Comparison of ENCODE assay signal across 11 cellular contexts in the genomic region with DNA sequence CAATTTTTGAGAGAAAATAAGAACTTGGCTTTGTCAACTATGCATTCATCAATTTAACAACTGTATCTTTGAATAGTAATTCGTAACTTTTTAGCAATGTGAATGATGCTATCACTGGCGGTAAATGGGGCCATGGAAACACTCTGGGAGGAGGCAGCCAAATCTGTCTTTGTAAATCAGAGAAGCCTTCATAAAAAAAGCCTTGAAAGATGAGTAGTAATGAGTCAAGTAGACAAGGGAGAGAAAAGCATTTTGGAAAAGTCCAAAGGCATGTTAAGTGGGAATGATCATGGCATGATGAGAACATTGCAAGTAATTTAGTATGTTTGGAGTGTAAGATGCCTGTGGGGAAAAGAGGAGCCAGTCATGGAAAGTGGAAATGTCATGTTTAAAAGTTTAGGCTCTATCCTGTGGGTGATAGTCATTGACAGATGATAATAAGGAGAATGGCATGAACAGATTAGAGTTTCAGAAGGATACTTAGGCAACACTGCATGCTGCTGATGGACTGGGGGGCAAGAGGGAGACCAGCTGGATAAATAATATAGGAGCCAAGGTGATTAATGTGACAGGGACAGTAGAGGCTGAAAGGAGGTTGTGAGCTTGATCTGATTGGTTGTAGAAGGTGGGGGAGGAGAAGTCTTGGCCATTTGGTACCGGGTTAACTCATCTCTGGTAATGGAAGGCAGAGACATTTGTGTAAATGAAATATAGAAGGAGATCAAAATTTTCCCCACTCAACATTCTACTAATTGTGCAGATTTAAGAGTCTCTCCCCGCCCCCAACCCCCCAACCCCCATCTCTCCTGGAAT. TPM values are rescaled to one million over a fixed set of nuclear protein-coding genes. Genes with fewer than 3 reads are reported as not detected.
A peak's percentile ranks its signal among the peaks of the same experiment; 100 is the strongest.
DNase-seq lines count a peak whose midpoint lies in the region; ATAC-seq and TF ChIP-seq lines count a peak whose summit lies in the region.
"Had no signal": no experiment of that assay in that cellular context is flagged by ENCODE, and none has a peak within 500 bp of the region (broad histone marks: within the 10 kb centered on the region; RNA-seq: fewer than 3 reads in every experiment).

No MANE protein-coding gene starts in this region.

- H4K8ac ChIP-seq in H9 (replicated peaks; ENCODE audit: insufficient read length, low read depth, low read length): no peak overlapping the region

- no peak overlapping the region for H2AK5ac ChIP-seq in H9 (ENCODE audit: insufficient read length, low read length)

- no peak overlapping the region for H4K91ac ChIP-seq in H9 (ENCODE audit: insufficient read length, low read depth, low read length)

- no CpG with 5 or more reads among the region's 4 CpGs for WGBS in H9 (ENCODE audit: extremely low coverage, insufficient read length, low lambda C conversion rate)
- WGBS in smooth muscle cell (ENCODE audit: low lambda C conversion rate): 84% methylated on average over 4 of the region's 4 CpGs

- no peak overlapping the region for H3K23ac ChIP-seq in H9 (ENCODE audit: insufficient read length, low read depth, low read length)

- H3K4me3 ChIP-seq in CD8-positive, alpha-beta memory T cell (ENCODE audit: low read length): no peak overlapping the region
- H3K4me3 ChIP-seq in WERI-Rb-1 (ENCODE audit: low read depth, low read length): no peak overlapping the region
- no peak overlapping the region for H3K4me3 ChIP-seq in smooth muscle cell
- H3K4me3 ChIP-seq: right atrium auricular region had no signal

- TF ChIP-seq CTCF in H9 (conservative IDR thresholded peaks at IDR 0.05): no peak
- TF ChIP-seq CTCF in WERI-Rb-1 (IDR thresholded peaks at IDR 0.05; ENCODE audit: low read depth, low read length): no peak
- no peak for TF ChIP-seq CTCF in smooth muscle cell (IDR thresholded peaks at IDR 0.05; ENCODE audit: borderline replicate concordance, insufficient read depth, poor library complexity, severe bottlenecking)

- no peak overlapping the region for H3K9ac ChIP-seq in H9 (ENCODE audit: extremely low read depth, insufficient read length, low read length)
- H3K9ac ChIP-seq in smooth muscle cell (ENCODE audit: low read depth): no peak overlapping the region

- no peak overlapping the region for H3K4ac ChIP-seq in H9 (ENCODE audit: low read depth, low read length)

- no peak overlapping the region for H2BK5ac ChIP-seq in H9 (ENCODE audit: insufficient read length, low read length)

- CTCF ChIA-PET in CD8-positive, alpha-beta memory T cell (lab: Charles Lee): interaction anchor here (1.7 kb wide), 1 partner anchor 14 kb away, joined by 3 read pairs; no protein-coding TSS in a partner anchor

- no peak overlapping the region for H2BK120ac ChIP-seq in H9 (ENCODE audit: low read depth, low read length, poor library complexity, severe bottlenecking)

- peak overlapping the region in 6 of 7 donors; percentile 5 to 75 (median 14) for H3K4me3 Mint-ChIP-seq in CD8-positive, alpha-beta memory T cell
- H3K4me3 Mint-ChIP-seq in H9 (no peak overlapping the region), naive B cell (peak overlapping the region in 3 of 8 donors; percentile 10 to 22 (median 21))

- no peak for DNase-seq in CD8-positive, alpha-beta memory T cell
- DNase-seq in H9 (no peak), naive B cell (no peak), WERI-Rb-1 (no peak), NCI-H510A treated with DMSO at 0.1 percent for 48 hours (lab: John Stamatoyannopoulos, UW) (no peak), smooth muscle cell (lab: John Stamatoyannopoulos, UW; ENCODE audit: unreplicated experiment) (no peak)
- DNase-seq in activated naive CD4-positive, alpha-beta T cell treated with anti-CD3 and anti-CD28 coated beads, Interleukin-2, amount 50 U/mL, for 72 hours (ENCODE audit: low spot score in 2 of 2): no peak
- DNase-seq: H7, NCI-H774 had no signal

- H3T11ph ChIP-seq in H9 (ENCODE audit: low read length): no peak overlapping the region

- H2BK20ac ChIP-seq in H9 (ENCODE audit: low read depth, low read length, poor library complexity, severe bottlenecking): no peak overlapping the region

- H4K20me1 ChIP-seq in H9 (ENCODE audit: control insufficient read depth, insufficient read depth, insufficient read length): no peaks in the 10 kb centered on the region
- H4K20me1 ChIP-seq in smooth muscle cell (ENCODE audit: low read depth): no peaks in the 10 kb centered on the region

- H3K27me3 ChIP-seq in CD8-positive, alpha-beta memory T cell (ENCODE audit: insufficient read depth, low read length, poor library complexity, severe bottlenecking): no peaks in the 10 kb centered on the region
- H3K27me3 ChIP-seq in H9 (ENCODE audit: insufficient read depth, low read length): no peaks in the 10 kb centered on the region
- H3K27me3 ChIP-seq in WERI-Rb-1 (ENCODE audit: insufficient read depth, low read depth, severe bottlenecking): no peaks in the 10 kb centered on the region
- H3K27me3 ChIP-seq in smooth muscle cell (ENCODE audit: low read depth): no peaks in the 10 kb centered on the region
- H3K27me3 ChIP-seq: right atrium auricular region had no signal

- peak in 1 of 2 donors; percentile 16 for ATAC-seq in activated naive CD4-positive, alpha-beta T cell treated with anti-CD3 and anti-CD28 coated beads, Interleukin-2, amount 50 U/mL, for 72 hours
- ATAC-seq in naive B cell (ENCODE audit: low read depth in 2 of 2) (no peak), GM21619 (IDR thresholded peaks at IDR 0.05; ENCODE audit: unreplicated experiment) (no peak)

- no peak overlapping the region for H3K4me2 ChIP-seq in H9 (ENCODE audit: insufficient read depth, insufficient read length, low read length)
- H3K4me2 ChIP-seq in smooth muscle cell: no peak overlapping the region

- no peak overlapping the region for H2BK12ac ChIP-seq in H9 (ENCODE audit: insufficient read length, low read depth, low read length)

- H3K27ac Mint-ChIP-seq in CD8-positive, alpha-beta memory T cell: peak overlapping the region in 7 of 8 donors; percentile 34 to 90 (median 66)
- H3K27ac Mint-ChIP-seq in H9: peak overlapping the region in 2 of 3 experiments; percentile 1 to 4; a peak in 4 of 7 replicates
- H3K27ac Mint-ChIP-seq in activated naive CD4-positive, alpha-beta T cell treated with anti-CD3 and anti-CD28 coated beads, Interleukin-2, amount 50 U/mL, for 72 hours: peak overlapping the region; percentile 33 to 40
- H3K27ac Mint-ChIP-seq in naive B cell: peak overlapping the region in 4 of 6 donors; percentile 2 to 47 (median 31)

- H4K5ac ChIP-seq in H9 (ENCODE audit: insufficient read length, low read depth, low read length): no peak overlapping the region

- H2AFZ ChIP-seq in H9 (ENCODE audit: low read length): no peak overlapping the region
- no peak overlapping the region for H2AFZ ChIP-seq in smooth muscle cell (ENCODE audit: low read depth)

- POLR2A ChIA-PET in CD8-positive, alpha-beta memory T cell (lab: Charles Lee): no interaction called here

- no peaks in the 10 kb centered on the region for H3K9me3 Mint-ChIP-seq in CD8-positive, alpha-beta memory T cell
- no peaks in the 10 kb centered on the region; a peak in 1 of 5 replicates for H3K9me3 Mint-ChIP-seq in H9
- peaks cover 0 to 5% of the 10 kb centered on the region in 2 donors for H3K9me3 Mint-ChIP-seq in activated naive CD4-positive, alpha-beta T cell treated with anti-CD3 and anti-CD28 coated beads, Interleukin-2, amount 50 U/mL, for 72 hours
- H3K9me3 Mint-ChIP-seq in naive B cell: no peaks in the 10 kb centered on the region

- H3K27ac ChIP-seq in CD8-positive, alpha-beta memory T cell (ENCODE audit: low read depth, low read length): no peak overlapping the region
- H3K27ac ChIP-seq in H9 (ENCODE audit: insufficient read length, low read depth, low read length) (no peak overlapping the region), WERI-Rb-1 (no peak overlapping the region), smooth muscle cell (ENCODE audit: low read depth) (no peak overlapping the region)
- H3K27ac ChIP-seq: right atrium auricular region had no signal

- no peak overlapping the region for H3K14ac ChIP-seq in H9 (ENCODE audit: insufficient read depth, low read length)

- H3K18ac ChIP-seq in H9 (ENCODE audit: insufficient read length, low read depth, low read length): no peak overlapping the region

- no peaks in the 10 kb centered on the region for H3K79me1 ChIP-seq in H9 (ENCODE audit: insufficient read depth, low read depth, low read length, poor library complexity, severe bottlenecking)

- H3K36me3 Mint-ChIP-seq in CD8-positive, alpha-beta memory T cell: no peaks in the 10 kb centered on the region
- no peaks in the 10 kb centered on the region; a peak in 1 of 7 replicates for H3K36me3 Mint-ChIP-seq in H9 (ENCODE audit: insufficient read depth in 1 of 3, low read depth in 3 of 3)
- no peaks in the 10 kb centered on the region for H3K36me3 Mint-ChIP-seq in activated naive CD4-positive, alpha-beta T cell treated with anti-CD3 and anti-CD28 coated beads, Interleukin-2, amount 50 U/mL, for 72 hours
- no peaks in the 10 kb centered on the region for H3K36me3 Mint-ChIP-seq in naive B cell

- no peaks in the 10 kb centered on the region for H3K9me3 ChIP-seq in CD8-positive, alpha-beta memory T cell (ENCODE audit: low read length)
- H3K9me3 ChIP-seq in H9 (ENCODE audit: control insufficient read depth, low read depth, low read length) (no peaks in the 10 kb centered on the region), WERI-Rb-1 (ENCODE audit: severe bottlenecking) (no peaks in the 10 kb centered on the region), smooth muscle cell (replicated peaks; ENCODE audit: low read depth) (no peaks in the 10 kb centered on the region)
- H3K9me3 ChIP-seq: right atrium auricular region had no signal

- no peak overlapping the region for H3K56ac ChIP-seq in H9 (ENCODE audit: insufficient read length, low read depth, low read length)

- no peaks in the 10 kb centered on the region for H3K27me3 Mint-ChIP-seq in CD8-positive, alpha-beta memory T cell
- H3K27me3 Mint-ChIP-seq in H9 (ENCODE audit: low read depth) (no peaks in the 10 kb centered on the region), naive B cell (no peaks in the 10 kb centered on the region)

- peaks cover 35 to 44% (median 43%) of the 10 kb centered on the region in 3 donors for H3K4me1 Mint-ChIP-seq in CD8-positive, alpha-beta memory T cell
- H3K4me1 Mint-ChIP-seq in H9: peaks cover 39% of the 10 kb centered on the region in 2 experiments
- peaks cover 18 to 43% (median 29%) of the 10 kb centered on the region in 3 donors for H3K4me1 Mint-ChIP-seq in naive B cell

- no peaks in the 10 kb centered on the region for H3K36me3 ChIP-seq in CD8-positive, alpha-beta memory T cell (ENCODE audit: insufficient read depth, low read length)
- no peaks in the 10 kb centered on the region for H3K36me3 ChIP-seq in WERI-Rb-1
- H3K36me3 ChIP-seq in smooth muscle cell (ENCODE audit: low read depth): no peaks in the 10 kb centered on the region

- no peaks in the 10 kb centered on the region for H3K23me2 ChIP-seq in H9 (ENCODE audit: insufficient read length, low read depth, low read length, poor library complexity, severe bottlenecking)

- H2BK15ac ChIP-seq in H9 (ENCODE audit: low read depth, low read length): no peak overlapping the region

- no peaks in the 10 kb centered on the region for H3K4me1 ChIP-seq in CD8-positive, alpha-beta memory T cell (ENCODE audit: insufficient read depth, low read length)
- H3K4me1 ChIP-seq in H9 (ENCODE audit: insufficient read depth, low read length): peaks cover 2% of the 10 kb centered on the region
- H3K4me1 ChIP-seq in smooth muscle cell (ENCODE audit: low read depth): peaks cover 32% of the 10 kb centered on the region

- H3K79me2 ChIP-seq in H9 (ENCODE audit: insufficient read depth, low read length) (no peaks in the 10 kb centered on the region), smooth muscle cell (ENCODE audit: low read depth) (no peaks in the 10 kb centered on the region)

- H3F3A ChIP-seq in smooth muscle cell (ENCODE audit: low read depth): peaks cover 11% of the 10 kb centered on the region

RNA-seq across cellular contexts. Expression of a gene that starts 16.3 kb away (rescaled TPM):
- 10 to 100 TPM; 40.6 to 40.8 TPM for total RNA-seq in CD8-positive, alpha-beta memory T cell
- polyA plus RNA-seq in CD8-positive, alpha-beta memory T cell: 27.2 TPM
- total RNA-seq in H9 (2021): 76.3 and 77.6 TPM in 2 replicates
- 10 to 100 TPM; 22.8 to 34.3 TPM for total RNA-seq in activated naive CD4-positive, alpha-beta T cell treated with anti-CD3 and anti-CD28 coated beads, Interleukin-2, amount 50 U/mL, for 72 hours
- polyA plus RNA-seq in naive B cell (ENCODE audit: low read depth in 6 of 6): 10 to 100 TPM; 24.3 to 44.1 (median 31.5) TPM
- 17.4 and 17.8 TPM in 2 replicates for total RNA-seq in smooth muscle cell
- 26.4 and 28.1 TPM in 2 replicates for polyA plus RNA-seq in smooth muscle cell

Comparison
In these comparisons a context has a peak if more than half of its experiments do, and no peak if none do; other contexts are left out.
1. H3K27ac Mint-ChIP-seq: peak in every context shown above with its lines; median percentile 66 in CD8-positive, alpha-beta memory T cell; 36 in activated naive CD4-positive, alpha-beta T cell treated with anti-CD3 and anti-CD28 coated beads, Interleukin-2, amount 50 U/mL, for 72 hours; 31 in naive B cell; 2 in H9.
2. H3K4me3 Mint-ChIP-seq: peak in CD8-positive, alpha-beta memory T cell (6 of 7); none in H9 (0 of 2).